ENCODE assay signal across 13 cellular contexts in genomic region chr6:44201200-44201599, GRCh38. TPM values are rescaled to one million over a fixed set of nuclear protein-coding genes. Genes with fewer than 3 reads are reported as not detected.
DNase-seq lines count a peak whose midpoint lies in the region; ATAC-seq and TF ChIP-seq lines count a peak whose summit lies in the region.
"Had no signal": no experiment of that assay in that cellular context is flagged by ENCODE, and none has a peak within 500 bp of the region (broad histone marks: within the 10 kb centered on the region; RNA-seq: fewer than 3 reads in every experiment).

No MANE protein-coding gene starts in this region.

- H3K4me3 Mint-ChIP-seq in WTC11: no peak overlapping the region
- H3K4me3 Mint-ChIP-seq in activated T-helper 1 cell treated with anti-CD3 and anti-CD28 coated beads, Interleukin-12 subunit alpha, Interleukin-12 subunit beta, Interleukin-2, Interleukin-4 antibody, amounts not matched to agents 30 ng/mL and 10 ng/mL and 1 ng/mL, durations not matched to agents 14 hours and 24 hours and 36 hours: no peak overlapping the region
- H3K4me3 Mint-ChIP-seq: CD4-positive, CD25-positive, alpha-beta regulatory T cell; immature natural killer cell; naive thymus-derived CD8-positive, alpha-beta T cell had no signal

- 92% methylated on average over 3 of the region's 3 CpGs for WGBS in hepatocyte (ENCODE audit: low lambda C conversion rate, missing lambda C conversion rate)

- peak overlapping the region in 4 of 5 donors; percentile 48 to 65 (median 56) for H3K9ac ChIP-seq in subcutaneous abdominal adipose tissue (ENCODE audit: low read length in 5 of 5)

- H3K4me3 ChIP-seq in hepatocyte (no peak overlapping the region), subcutaneous abdominal adipose tissue (ENCODE audit: low read depth in 1 of 5, low read length in 5 of 5) (peak overlapping the region in 1 of 5 donors; percentile 17)
- H3K4me3 ChIP-seq: coronary artery had no signal

- no peaks in the 10 kb centered on the region for H4K20me1 ChIP-seq in hepatocyte (ENCODE audit: insufficient read depth, poor library complexity, severe bottlenecking)

- H3K9me3 Mint-ChIP-seq in WTC11: no peaks in the 10 kb centered on the region
- H3K9me3 Mint-ChIP-seq in activated T-helper 1 cell treated with anti-CD3 and anti-CD28 coated beads, Interleukin-12 subunit alpha, Interleukin-12 subunit beta, Interleukin-2, Interleukin-4 antibody, amounts not matched to agents 30 ng/mL and 10 ng/mL and 1 ng/mL, durations not matched to agents 14 hours and 24 hours and 36 hours: no peaks in the 10 kb centered on the region
- H3K9me3 Mint-ChIP-seq: CD4-positive, CD25-positive, alpha-beta regulatory T cell; immature natural killer cell; naive thymus-derived CD8-positive, alpha-beta T cell had no signal

- POLR2A ChIA-PET in WTC11 (lab: Charles Lee): interaction anchor here (0.6 to 1.3 kb wide), 4 partner anchors 18 to 45 kb away, joined by 3 to 5 read pairs (median 4); partner anchors contain the start of genes HSP90AB1 and SLC29A1

- H3K4me1 ChIP-seq in hepatocyte (ENCODE audit: insufficient read depth) (peaks cover 27% of the 10 kb centered on the region), subcutaneous abdominal adipose tissue (ENCODE audit: control insufficient read depth in 5 of 5, insufficient read depth in 5 of 5, low read length in 5 of 5) (peaks cover 9 to 49% (median 36%) of the 10 kb centered on the region in 5 donors)

- TF ChIP-seq CTCF in WTC11 (IDR thresholded peaks at IDR 0.05): no peak
- TF ChIP-seq CTCF in hepatocyte (IDR thresholded peaks at IDR 0.05; ENCODE audit: poor library complexity): no peak

- no peaks in the 10 kb centered on the region for H3K36me3 ChIP-seq in hepatocyte (replicated peaks; ENCODE audit: insufficient read depth, low read depth)
- H3K36me3 ChIP-seq in subcutaneous abdominal adipose tissue (ENCODE audit: control insufficient read depth in 5 of 5, insufficient read depth in 5 of 5, low read length in 5 of 5): no peaks in the 10 kb centered on the region

- H3K9me3 ChIP-seq in hepatocyte (ENCODE audit: low read depth) (no peaks in the 10 kb centered on the region), subcutaneous abdominal adipose tissue (ENCODE audit: control insufficient read depth in 5 of 5, low read length in 5 of 5) (no peaks in the 10 kb centered on the region)

- CTCF ChIA-PET in WTC11 (lab: Charles Lee): interaction anchor here (0.6 to 3.5 kb wide), 9 partner anchors 9 to 122 kb away, joined by 3 to 28 read pairs (median 5); no protein-coding TSS in a partner anchor

- DNase-seq in WTC11 (ENCODE audit: low spot score) (no peak), hepatocyte (ENCODE audit: low spot score) (peak; percentile 69), 8988T (no peak), NCI-H1694 treated with DMSO at 0.1 percent for 48 hours (lab: John Stamatoyannopoulos, UW) (no peak)
- DNase-seq in activated T-helper 1 cell treated with anti-CD3 and anti-CD28 coated beads, Interleukin-12 subunit alpha, Interleukin-12 subunit beta, Interleukin-2, Interleukin-4 antibody, amounts not matched to agents 30 ng/mL and 10 ng/mL and 1 ng/mL, durations not matched to agents 14 hours and 24 hours and 36 hours (ENCODE audit: low spot score): no peak
- DNase-seq: CD4-positive, CD25-positive, alpha-beta regulatory T cell; HCEC 1CT; immature natural killer cell; naive thymus-derived CD8-positive, alpha-beta T cell; NCI-H226 had no signal

- no peak overlapping the region for H2AFZ ChIP-seq in hepatocyte

- H3K79me2 ChIP-seq in hepatocyte: no peaks in the 10 kb centered on the region

- peaks cover 47% of the 10 kb centered on the region for H3K4me1 Mint-ChIP-seq in WTC11
- H3K4me1 Mint-ChIP-seq in activated T-helper 1 cell treated with anti-CD3 and anti-CD28 coated beads, Interleukin-12 subunit alpha, Interleukin-12 subunit beta, Interleukin-2, Interleukin-4 antibody, amounts not matched to agents 30 ng/mL and 10 ng/mL and 1 ng/mL, durations not matched to agents 14 hours and 24 hours and 36 hours (ENCODE audit: low read depth): no peaks in the 10 kb centered on the region
- H3K4me1 Mint-ChIP-seq: CD4-positive, CD25-positive, alpha-beta regulatory T cell; immature natural killer cell; naive thymus-derived CD8-positive, alpha-beta T cell had no signal

- ATAC-seq in WTC11: peak; percentile 41
- ATAC-seq: naive thymus-derived CD8-positive, alpha-beta T cell had no signal

- H3K27ac Mint-ChIP-seq in WTC11: peak overlapping the region; percentile 87
- no peak overlapping the region for H3K27ac Mint-ChIP-seq in activated T-helper 1 cell treated with anti-CD3 and anti-CD28 coated beads, Interleukin-12 subunit alpha, Interleukin-12 subunit beta, Interleukin-2, Interleukin-4 antibody, amounts not matched to agents 30 ng/mL and 10 ng/mL and 1 ng/mL, durations not matched to agents 14 hours and 24 hours and 36 hours
- H3K27ac Mint-ChIP-seq: CD4-positive, CD25-positive, alpha-beta regulatory T cell; immature natural killer cell had no signal

- intact Hi-C loops in activated T-helper 1 cell treated with anti-CD3 and anti-CD28 coated beads, Interleukin-12 subunit alpha, Interleukin-12 subunit beta, Interleukin-2, Interleukin-4 antibody, amounts not matched to agents 30 ng/mL and 10 ng/mL and 1 ng/mL, durations not matched to agents 14 hours and 24 hours and 36 hours (cut with micrococcal nuclease): no loop called here

- no peak overlapping the region for H3K4me2 ChIP-seq in hepatocyte

- peak overlapping the region; percentile 58 for H3K27ac ChIP-seq in hepatocyte
- H3K27ac ChIP-seq in subcutaneous abdominal adipose tissue (ENCODE audit: low read depth, low read length): peak overlapping the region; percentile 100

- no peaks in the 10 kb centered on the region for H3K9me2 ChIP-seq in hepatocyte (replicated peaks; ENCODE audit: insufficient read depth)

- H3K27me3 ChIP-seq in hepatocyte (no peaks in the 10 kb centered on the region), subcutaneous abdominal adipose tissue (ENCODE audit: control insufficient read depth in 5 of 5, insufficient read depth in 4 of 5, low read length in 5 of 5) (no peaks in the 10 kb centered on the region)

- H3K36me3 Mint-ChIP-seq in WTC11: no peaks in the 10 kb centered on the region
- H3K36me3 Mint-ChIP-seq in activated T-helper 1 cell treated with anti-CD3 and anti-CD28 coated beads, Interleukin-12 subunit alpha, Interleukin-12 subunit beta, Interleukin-2, Interleukin-4 antibody, amounts not matched to agents 30 ng/mL and 10 ng/mL and 1 ng/mL, durations not matched to agents 14 hours and 24 hours and 36 hours (ENCODE audit: low read depth): no peaks in the 10 kb centered on the region
- H3K36me3 Mint-ChIP-seq: CD4-positive, CD25-positive, alpha-beta regulatory T cell; immature natural killer cell; naive thymus-derived CD8-positive, alpha-beta T cell had no signal

- no peaks in the 10 kb centered on the region; the same call in 1 of the 2 replicates for H3K27me3 Mint-ChIP-seq in WTC11 (ENCODE audit: low read depth)
- H3K27me3 Mint-ChIP-seq in activated T-helper 1 cell treated with anti-CD3 and anti-CD28 coated beads, Interleukin-12 subunit alpha, Interleukin-12 subunit beta, Interleukin-2, Interleukin-4 antibody, amounts not matched to agents 30 ng/mL and 10 ng/mL and 1 ng/mL, durations not matched to agents 14 hours and 24 hours and 36 hours (ENCODE audit: insufficient read depth): peaks cover 2% of the 10 kb centered on the region

TF ChIP-seq in WTC11, 78 proteins besides CTCF, POLR2A, EP300 and RAD21 (continues in another document):
- TF ChIP-seq TCF7 (CRISPR knock-in tag; IDR thresholded peaks at IDR 0.05; ENCODE audit: low read depth) (no peak), GABPB1 (CRISPR knock-in tag; IDR thresholded peaks at IDR 0.05) (no peak), TEAD4 (CRISPR knock-in tag; IDR thresholded peaks at IDR 0.05) (no peak)

RNA-seq across cellular contexts. Expression of gene MYMX, which starts 15.5 kb away (rescaled TPM):
- total RNA-seq in WTC11 (2021): 3.9 to 7.5 TPM (median 6.4 TPM) in 3 replicates
- total RNA-seq in hepatocyte: not detected in 2 replicates
- 2.0 TPM in 1 of 2 replicates, not detected in the other for polyA plus RNA-seq in hepatocyte
- total RNA-seq in activated T-helper 1 cell treated with anti-CD3 and anti-CD28 coated beads, Interleukin-12 subunit alpha, Interleukin-12 subunit beta, Interleukin-2, Interleukin-4 antibody, amounts not matched to agents 30 ng/mL and 10 ng/mL and 1 ng/mL, durations not matched to agents 14 hours and 24 hours and 36 hours: not detected in 2 replicates
- total RNA-seq: CD4-positive, CD25-positive, alpha-beta regulatory T cell; naive thymus-derived CD8-positive, alpha-beta T cell; OCI-LY7 had no signal
- polyA plus RNA-seq: CD4-positive, CD25-positive, alpha-beta regulatory T cell; immature natural killer cell; naive thymus-derived CD8-positive, alpha-beta T cell had no signal

RNA-seq across cellular contexts. Expression of gene SLC29A1, which starts 22.2 kb away (rescaled TPM):
- total RNA-seq in WTC11 (2021) (131 to 139 TPM (median 132 TPM) in 3 replicates), hepatocyte (23.3 and 32.4 TPM in 2 replicates)
- 28.5 and 30.8 TPM in 2 replicates for polyA plus RNA-seq in hepatocyte
- 121 and 122 TPM in 2 replicates for total RNA-seq in activated T-helper 1 cell treated with anti-CD3 and anti-CD28 coated beads, Interleukin-12 subunit alpha, Interleukin-12 subunit beta, Interleukin-2, Interleukin-4 antibody, amounts not matched to agents 30 ng/mL and 10 ng/mL and 1 ng/mL, durations not matched to agents 14 hours and 24 hours and 36 hours

RNA-seq across cellular contexts. Expression of gene CAPN11, which starts 42.6 kb away (rescaled TPM):
- 2.3 to 3.3 TPM (median 3.2 TPM) in 3 replicates for total RNA-seq in WTC11 (2021)
- 0.16 and 0.23 TPM in 2 replicates for total RNA-seq in hepatocyte
- polyA plus RNA-seq in hepatocyte: 0.13 and 0.39 TPM in 2 replicates
- total RNA-seq in activated T-helper 1 cell treated with anti-CD3 and anti-CD28 coated beads, Interleukin-12 subunit alpha, Interleukin-12 subunit beta, Interleukin-2, Interleukin-4 antibody, amounts not matched to agents 30 ng/mL and 10 ng/mL and 1 ng/mL, durations not matched to agents 14 hours and 24 hours and 36 hours: not detected in 2 replicates
- total RNA-seq: CD4-positive, CD25-positive, alpha-beta regulatory T cell; naive thymus-derived CD8-positive, alpha-beta T cell; OCI-LY7 had no signal
- polyA plus RNA-seq: CD4-positive, CD25-positive, alpha-beta regulatory T cell; naive thymus-derived CD8-positive, alpha-beta T cell had no signal

RNA-seq across cellular contexts. Expression of gene HSP90AB1, which starts 45.7 kb away (rescaled TPM):
- total RNA-seq in WTC11 (2021) (2,159 to 2,172 TPM (median 2,171 TPM) in 3 replicates), hepatocyte (884 and 891 TPM in 2 replicates)
- 422 and 440 TPM in 2 replicates for polyA plus RNA-seq in hepatocyte
- total RNA-seq in activated T-helper 1 cell treated with anti-CD3 and anti-CD28 coated beads, Interleukin-12 subunit alpha, Interleukin-12 subunit beta, Interleukin-2, Interleukin-4 antibody, amounts not matched to agents 30 ng/mL and 10 ng/mL and 1 ng/mL, durations not matched to agents 14 hours and 24 hours and 36 hours: 2,065 and 2,095 TPM in 2 replicates

RNA-seq across cellular contexts. Expression of gene SLC35B2, which starts 56.1 kb away (rescaled TPM):
- total RNA-seq in WTC11 (2021): 28.9 to 36.7 TPM (median 30.8 TPM) in 3 replicates
- total RNA-seq in hepatocyte: 73.0 and 74.1 TPM in 2 replicates
- polyA plus RNA-seq in hepatocyte: 92.9 and 104 TPM in 2 replicates
- total RNA-seq in activated T-helper 1 cell treated with anti-CD3 and anti-CD28 coated beads, Interleukin-12 subunit alpha, Interleukin-12 subunit beta, Interleukin-2, Interleukin-4 antibody, amounts not matched to agents 30 ng/mL and 10 ng/mL and 1 ng/mL, durations not matched to agents 14 hours and 24 hours and 36 hours: 29.2 and 30.1 TPM in 2 replicates
